In the genomic region with DNA sequence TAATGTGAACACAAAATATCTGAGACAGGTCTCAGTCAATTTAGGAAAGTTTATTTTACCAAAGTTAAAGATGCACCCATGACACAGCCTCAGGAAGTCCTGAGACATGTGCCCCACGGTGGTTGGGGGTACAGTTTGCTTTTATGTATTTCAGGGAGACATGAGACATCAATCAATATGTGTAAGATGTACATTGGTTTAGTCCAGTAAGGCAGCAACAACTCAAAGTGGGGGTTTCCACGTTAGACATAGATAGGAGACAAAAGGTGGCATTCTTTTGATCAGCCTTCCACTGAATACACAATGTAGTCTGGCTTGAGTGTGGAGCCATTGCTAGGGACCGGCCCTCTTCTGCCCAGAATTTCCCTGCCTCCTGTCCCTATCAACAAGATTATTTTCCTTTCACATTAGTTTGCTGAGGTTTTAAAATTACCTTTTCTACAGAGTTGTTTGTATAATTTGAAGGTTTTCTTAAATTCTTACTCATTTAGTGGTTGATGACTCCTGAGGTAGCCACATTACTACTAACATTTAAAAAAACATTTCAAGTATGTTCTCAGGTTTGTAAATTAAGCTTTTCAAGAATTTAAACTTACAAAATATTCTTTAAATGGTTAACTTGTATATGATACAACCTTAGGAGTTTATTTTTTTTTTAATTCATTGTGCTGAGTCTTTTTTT, we compare ENCODE assay signal across 12 cellular contexts.
"Had no signal": no experiment of that assay in that cellular context is flagged by ENCODE, and none has a peak within 500 bp of the region (broad histone marks: within the 10 kb centered on the region; RNA-seq: fewer than 3 reads in every experiment).

No MANE protein-coding gene starts in this region.

- H3K27me3 Mint-ChIP-seq: activated CD8-positive, alpha-beta memory T cell treated with anti-CD3 and anti-CD28 coated beads, Interleukin-2, amount 10 ng/mL, durations not matched to agents 7 days and 5 days; activated naive CD4-positive, alpha-beta T cell treated with anti-CD3 and anti-CD28 coated beads, Interleukin-2, amount 50 U/mL, for 24 hours had no signal

- H3K9me3 Mint-ChIP-seq: activated naive CD4-positive, alpha-beta T cell treated with anti-CD3 and anti-CD28 coated beads, Interleukin-2, amount 50 U/mL, for 24 hours; immature natural killer cell had no signal

- H3K4me1 Mint-ChIP-seq: immature natural killer cell had no signal

- DNase-seq: activated CD8-positive, alpha-beta memory T cell treated with anti-CD3 and anti-CD28 coated beads, Interleukin-2, amount 10 ng/mL, durations not matched to agents 7 days and 5 days; anterior cingulate cortex; dermis blood vessel endothelial cell; hippocampal formation; immature natural killer cell; left cardiac atrium; lower lobe of right lung; midbrain; SIG-M5; T-helper 2 cell; upper lobe of left lung had no signal

- ATAC-seq: activated CD8-positive, alpha-beta memory T cell treated with anti-CD3 and anti-CD28 coated beads, Interleukin-2, amount 10 ng/mL, durations not matched to agents 7 days and 5 days; left cardiac atrium; lower lobe of right lung had no signal

- H3K27ac Mint-ChIP-seq: activated CD8-positive, alpha-beta memory T cell treated with anti-CD3 and anti-CD28 coated beads, Interleukin-2, amount 10 ng/mL, durations not matched to agents 7 days and 5 days; activated naive CD4-positive, alpha-beta T cell treated with anti-CD3 and anti-CD28 coated beads, Interleukin-2, amount 50 U/mL, for 24 hours had no signal

- H3K4me3 Mint-ChIP-seq: activated CD8-positive, alpha-beta memory T cell treated with anti-CD3 and anti-CD28 coated beads, Interleukin-2, amount 10 ng/mL, durations not matched to agents 7 days and 5 days; activated naive CD4-positive, alpha-beta T cell treated with anti-CD3 and anti-CD28 coated beads, Interleukin-2, amount 50 U/mL, for 24 hours; immature natural killer cell had no signal
